Comparison of ENCODE assay signal across 1 cellular context in the genomic region with DNA sequence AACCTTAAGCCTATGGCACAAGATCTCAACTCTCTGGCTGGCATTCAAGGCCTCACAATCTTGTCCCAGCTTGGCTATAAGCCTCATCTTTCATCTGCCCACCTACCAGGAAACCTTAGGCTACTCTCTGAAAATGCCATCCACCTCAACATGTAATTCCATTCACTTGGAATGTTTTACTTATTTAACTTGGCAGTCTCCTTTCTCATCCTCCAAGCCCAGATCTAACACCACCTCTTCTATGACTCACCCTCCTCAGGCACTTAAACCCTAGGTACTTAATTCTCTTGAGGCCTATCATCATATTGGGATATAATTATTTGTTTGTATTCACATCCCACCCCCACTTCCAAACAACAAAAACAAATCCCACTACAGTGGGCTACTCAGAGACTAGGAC.
TF ChIP-seq lines count a peak whose summit lies in the region.

No MANE protein-coding gene starts in this region.

TF ChIP-seq in IMR-90, 13 proteins besides CTCF, POLR2A, EP300 and RAD21 (continued from another document):
- TF ChIP-seq BHLHE40 (IDR thresholded peaks at IDR 0.05; ENCODE audit: low read depth, low read length): no peak
- TF ChIP-seq MXI1 (IDR thresholded peaks at IDR 0.05; ENCODE audit: borderline replicate concordance, low read depth, low read length): no peak
- TF ChIP-seq MAZ (IDR thresholded peaks at IDR 0.05; ENCODE audit: borderline replicate concordance, low read depth, low read length): no peak
- TF ChIP-seq CEBPB (IDR thresholded peaks at IDR 0.05; ENCODE audit: low read depth, low read length): no peak
- TF ChIP-seq FOS (IDR thresholded peaks at IDR 0.05; ENCODE audit: low read depth, low read length): no peak; the same call in 1 of the 2 replicates
- TF ChIP-seq, protein P1, sequence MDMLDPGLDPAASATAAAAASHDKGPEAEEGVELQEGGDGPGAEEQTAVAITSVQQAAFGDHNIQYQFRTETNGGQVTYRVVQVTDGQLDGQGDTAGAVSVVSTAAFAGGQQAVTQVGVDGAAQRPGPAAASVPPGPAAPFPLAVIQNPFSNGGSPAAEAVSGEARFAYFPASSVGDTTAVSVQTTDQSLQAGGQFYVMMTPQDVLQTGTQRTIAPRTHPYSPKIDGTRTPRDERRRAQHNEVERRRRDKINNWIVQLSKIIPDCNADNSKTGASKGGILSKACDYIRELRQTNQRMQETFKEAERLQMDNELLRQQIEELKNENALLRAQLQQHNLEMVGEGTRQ (IDR thresholded peaks at IDR 0.05; ENCODE audit: low read depth, low read length): no peak
TF ChIP-seq in IMR-90: peak in this region for 0.
